In genomic region chr16:23149267-23149992, GRCh38 we compare ENCODE assay signal across 8 cellular contexts. TPM values are rescaled to one million over a fixed set of nuclear protein-coding genes. Genes with fewer than 3 reads are reported as not detected.
A peak's percentile ranks its signal among the peaks of the same experiment; 100 is the strongest.
DNase-seq lines count a peak whose midpoint lies in the region; ATAC-seq and TF ChIP-seq lines count a peak whose summit lies in the region.

TSS of gene USP31 (minus strand) at chr16:23149452. CDS start at chr16:23149270, 182 bp downstream.

- H3K27ac Mint-ChIP-seq in IgD-negative memory B cell, result peak within 1 kb of the TSS; percentile 90 to 91 (median 91)

- peak; percentile 91 for DNase-seq in DMS114 treated with DMSO at 0.1 percent for 48 hours (lab: John Stamatoyannopoulos, UW; ENCODE audit: unreplicated experiment)
- DNase-seq in OCI-LY7 (ENCODE audit: low spot score), result peak; percentile 95
- DNase-seq in activated T-cell treated with anti-CD3 and anti-CD28 coated beads for 4 hours, result peak; percentile 78
- peak; percentile 99 for DNase-seq in epithelial cell of esophagus (ENCODE audit: low read depth)
- peak; percentile 94 for DNase-seq in middle frontal gyrus (ENCODE audit: extremely low spot score, low spot score)
- peak; percentile 88 for DNase-seq in stimulated activated CD8-positive, alpha-beta memory T cell treated with anti-CD3 and anti-CD28 coated beads, Interleukin-15, amount 100 ng/mL, for 48 hours (ENCODE audit: low read depth in 2 of 2)

- H3K9me3 ChIP-seq in OCI-LY7 (ENCODE audit: low read length), result no peaks in the 10 kb centered on the region

- no peaks in the 10 kb centered on the region for H3K36me3 Mint-ChIP-seq in IgD-negative memory B cell

- ATAC-seq in GM21619 (IDR thresholded peaks at IDR 0.05; ENCODE audit: unreplicated experiment), result peak; percentile 96

- no peaks in the 10 kb centered on the region for H3K9me2 ChIP-seq in OCI-LY7 (ENCODE audit: insufficient read depth, low read length)

- no TSS peak for BruUV-seq in OCI-LY7 (replicated peaks; lab: Mats Ljungman, UMichigan)

- no peaks in the 10 kb centered on the region for H3K36me3 ChIP-seq in OCI-LY7 (ENCODE audit: insufficient read depth, low read length)

- CTCF ChIA-PET in OCI-LY7 (lab: Charles Lee; ENCODE audit: unreplicated experiment), result no interaction called here

- peaks cover 20% of the 10 kb centered on the region; the same call in 1 of the 2 replicates for H3K79me2 ChIP-seq in OCI-LY7 (ENCODE audit: insufficient read depth, low read depth, low read length)

- TF ChIP-seq CTCF in OCI-LY7 (conservative IDR thresholded peaks at IDR 0.05; ENCODE audit: low read length) (no peak), epithelial cell of esophagus (IDR thresholded peaks at IDR 0.05; ENCODE audit: insufficient read depth, low read depth, low read length, missing control alignments) (no peak)

- H3K4me3 ChIP-seq in OCI-LY7 (ENCODE audit: low read depth, low read length, poor library complexity, severe bottlenecking) (peak within 1 kb of the TSS; percentile 86), epithelial cell of esophagus (ENCODE audit: low read length) (peak within 1 kb of the TSS; percentile 82)

- peak within 1 kb of the TSS; percentile 98 for H3K4me2 ChIP-seq in OCI-LY7 (ENCODE audit: low read length)

- peak within 1 kb of the TSS; percentile 100 for H2AFZ ChIP-seq in OCI-LY7 (ENCODE audit: low read length)

- H3K4me1 Mint-ChIP-seq in IgD-negative memory B cell, result peaks cover 0 to 11% (median 5%) of the 10 kb centered on the region in 3 donors

- peak within 1 kb of the TSS; percentile 91 to 97 (median 96) for H3K4me3 Mint-ChIP-seq in IgD-negative memory B cell

- H3K27ac ChIP-seq in OCI-LY7 (ENCODE audit: low read depth, low read length, poor library complexity, severe bottlenecking), result no peak within 1 kb of the TSS

- no peaks in the 10 kb centered on the region for H3K9me3 Mint-ChIP-seq in IgD-negative memory B cell

- peaks cover 25% of the 10 kb centered on the region for H3K4me1 ChIP-seq in OCI-LY7 (ENCODE audit: insufficient read depth, low read length, poor library complexity, severe bottlenecking)

- peaks cover 2% of the 10 kb centered on the region for H3K27me3 Mint-ChIP-seq in IgD-negative memory B cell

- POLR2A ChIA-PET in OCI-LY7 (lab: Charles Lee), result interaction anchor here (0.7 kb wide), 1 partner anchor 62 kb away, joined by 3 read pairs; no protein-coding TSS in a partner anchor

- H4K20me1 ChIP-seq in OCI-LY7 (ENCODE audit: insufficient read depth, low read length), result no peaks in the 10 kb centered on the region; the same call in 1 of the 2 replicates

- intact Hi-C loops in OCI-LY7 (cut with micrococcal nuclease; ENCODE audit: unreplicated experiment), result loop anchor here (10.0 kb wide), 1 partner anchor 65 kb away; no protein-coding TSS in a partner anchor

RNA-seq across cellular contexts. Expression of gene USP31, which starts in this region (rescaled TPM):
- 0.44 TPM for polyA plus RNA-seq in IgD-negative memory B cell
- total RNA-seq in OCI-LY7 (2014; rRNA removed; shearing (Covaris generic)), result 6.8 and 9.0 TPM in 2 replicates
- 12.2 and 12.9 TPM in 2 replicates for total RNA-seq in OCI-LY7 (2022)
